In the genomic region with DNA sequence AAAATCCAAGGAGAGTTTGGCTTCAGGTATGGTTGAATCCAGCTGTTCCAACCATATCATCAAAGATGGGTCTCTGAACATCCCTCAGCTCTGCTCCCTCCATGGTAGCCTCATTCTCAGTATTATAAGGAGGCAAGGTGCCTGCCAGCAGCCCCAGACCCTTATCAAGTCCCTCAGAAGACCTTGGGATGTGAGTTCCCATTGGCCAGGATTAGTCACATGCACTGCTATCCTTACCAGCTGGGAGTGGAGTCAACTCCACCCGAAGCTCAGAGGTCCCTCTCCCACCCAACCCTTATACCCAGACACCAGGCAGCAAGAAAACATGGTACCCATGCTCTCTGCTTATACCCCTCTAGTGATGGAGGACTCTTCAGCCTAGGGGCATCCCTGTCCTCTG, we compare ENCODE assay signal across 30 cellular contexts.
"Had no signal": no experiment of that assay in that cellular context is flagged by ENCODE, and none has a peak within 500 bp of the region (broad histone marks: within the 10 kb centered on the region; RNA-seq: fewer than 3 reads in every experiment).

No MANE protein-coding gene starts in this region.

- ATAC-seq: activated CD8-positive, alpha-beta T cell treated with anti-CD3 and anti-CD28 coated beads for 36 hours; body of pancreas; effector memory CD8-positive, alpha-beta T cell; gastroesophageal sphincter; left colon; naive thymus-derived CD4-positive, alpha-beta T cell; right cardiac atrium; stimulated activated naive B cell treated with anti-CD40 and anti-IgM and Interleukin-4, amounts not matched to agents 10 μg/mL and 1 μg/mL and 100 μg/mL, for 72 hours; WTC11 had no signal

- H3K4me3 ChIP-seq: adrenal gland, body of pancreas, cardiac muscle cell, colonic mucosa, gastroesophageal sphincter, hepatocyte, suprapubic skin, tibial nerve had no signal

- H3K27ac Mint-ChIP-seq: activated CD8-positive, alpha-beta T cell treated with anti-CD3 and anti-CD28 coated beads for 36 hours; activated naive CD4-positive, alpha-beta T cell treated with anti-CD3 and anti-CD28 coated beads for 36 hours; activated naive CD8-positive, alpha-beta T cell treated with anti-CD3 and anti-CD28 coated beads for 36 hours; activated T-helper 1 cell treated with anti-CD3 and anti-CD28 coated beads, Interleukin-12 subunit alpha, Interleukin-12 subunit beta, Interleukin-2, Interleukin-4 antibody, amounts not matched to agents 30 ng/mL and 10 ng/mL and 1 ng/mL, durations not matched to agents 14 hours and 24 hours and 36 hours; effector memory CD8-positive, alpha-beta T cell; naive thymus-derived CD4-positive, alpha-beta T cell; stimulated activated naive B cell treated with anti-CD40 and anti-IgM and Interleukin-4, amounts not matched to agents 10 μg/mL and 1 μg/mL and 100 μg/mL, for 72 hours; T-helper 1 cell treated with Interleukin-12 subunit alpha and Interleukin-12 subunit beta and Interleukin-4 antibody, amounts not matched to agents 30 μg/mL and 1 μg/mL, for 36 hours; WTC11 had no signal

- DNase-seq: activated CD4-positive, alpha-beta T cell treated with anti-CD3 and anti-CD28 coated beads for 1 hour; activated CD4-positive, alpha-beta T cell treated with anti-CD3 and anti-CD28 coated beads, Interleukin-2, amount 50 U/mL, for 1 hour; activated CD8-positive, alpha-beta T cell treated with anti-CD3 and anti-CD28 coated beads for 36 hours; activated effector memory CD4-positive, alpha-beta T cell treated with anti-CD3 and anti-CD28 coated beads, Interleukin-2, amount 50 U/mL, for 16 hours; activated naive CD4-positive, alpha-beta T cell treated with anti-CD3 and anti-CD28 coated beads for 36 hours; activated naive CD8-positive, alpha-beta T cell treated with anti-CD3 and anti-CD28 coated beads for 36 hours; activated T-cell treated with anti-CD3 and anti-CD28 coated beads, Interleukin-2, amount 50 U/mL, for 1 hour; body of pancreas; cerebellar nuclear complex; colonic mucosa; effector memory CD8-positive, alpha-beta T cell; left colon; midbrain; naive thymus-derived CD4-positive, alpha-beta T cell; nucleus accumbens; right cardiac atrium; stimulated activated CD4-positive, alpha-beta T cell treated with anti-CD3 and anti-CD28 coated beads, Interleukin-15, amount 100 ng/mL, for 24 hours; stimulated activated CD4-positive, alpha-beta T cell treated with anti-CD3 and anti-CD28 coated beads, Interleukin-2, amount 100 ng/mL, for 24 hours; stimulated activated naive B cell treated with anti-CD40 and anti-IgM and Interleukin-4, amounts not matched to agents 10 μg/mL and 1 μg/mL and 100 μg/mL, for 72 hours had no signal

- H3K9ac ChIP-seq: parathyroid adenoma had no signal

- H3K36me3 ChIP-seq: adrenal gland, cardiac muscle cell, colonic mucosa, gastroesophageal sphincter, suprapubic skin, tibial nerve had no signal

- H3K4me3 Mint-ChIP-seq: activated CD8-positive, alpha-beta T cell treated with anti-CD3 and anti-CD28 coated beads for 36 hours; activated naive CD4-positive, alpha-beta T cell treated with anti-CD3 and anti-CD28 coated beads for 36 hours; activated naive CD8-positive, alpha-beta T cell treated with anti-CD3 and anti-CD28 coated beads for 36 hours; activated T-helper 1 cell treated with anti-CD3 and anti-CD28 coated beads, Interleukin-12 subunit alpha, Interleukin-12 subunit beta, Interleukin-2, Interleukin-4 antibody, amounts not matched to agents 30 ng/mL and 10 ng/mL and 1 ng/mL, durations not matched to agents 14 hours and 24 hours and 36 hours; effector memory CD8-positive, alpha-beta T cell; naive thymus-derived CD4-positive, alpha-beta T cell; stimulated activated naive B cell treated with anti-CD40 and anti-IgM and Interleukin-4, amounts not matched to agents 10 μg/mL and 1 μg/mL and 100 μg/mL, for 72 hours; T-helper 1 cell treated with Interleukin-12 subunit alpha and Interleukin-12 subunit beta and Interleukin-4 antibody, amounts not matched to agents 30 μg/mL and 1 μg/mL, for 36 hours; WTC11 had no signal

- H3K36me3 Mint-ChIP-seq: activated naive CD8-positive, alpha-beta T cell treated with anti-CD3 and anti-CD28 coated beads for 36 hours; stimulated activated naive B cell treated with anti-CD40 and anti-IgM and Interleukin-4, amounts not matched to agents 10 μg/mL and 1 μg/mL and 100 μg/mL, for 72 hours; WTC11 had no signal

- H3K79me2 ChIP-seq: hepatocyte, parathyroid adenoma had no signal

- H3K9me3 ChIP-seq: adrenal gland, body of pancreas, colonic mucosa, suprapubic skin had no signal

- H3K27me3 ChIP-seq: adrenal gland, body of pancreas, colonic mucosa, hepatocyte had no signal

- H3K27ac ChIP-seq: adrenal gland, body of pancreas, cardiac muscle cell, colonic mucosa, gastroesophageal sphincter, hepatocyte, parathyroid adenoma, tibial nerve had no signal

- H3K4me1 ChIP-seq: body of pancreas, colonic mucosa, gastroesophageal sphincter, parathyroid adenoma, tibial nerve had no signal

- H3K9me3 Mint-ChIP-seq: activated CD8-positive, alpha-beta T cell treated with anti-CD3 and anti-CD28 coated beads for 36 hours; activated naive CD4-positive, alpha-beta T cell treated with anti-CD3 and anti-CD28 coated beads for 36 hours; effector memory CD8-positive, alpha-beta T cell; T-helper 1 cell treated with Interleukin-12 subunit alpha and Interleukin-12 subunit beta and Interleukin-4 antibody, amounts not matched to agents 30 μg/mL and 1 μg/mL, for 36 hours had no signal

- H3K4me1 Mint-ChIP-seq: stimulated activated naive B cell treated with anti-CD40 and anti-IgM and Interleukin-4, amounts not matched to agents 10 μg/mL and 1 μg/mL and 100 μg/mL, for 72 hours had no signal

- H3K4me2 ChIP-seq: hepatocyte had no signal

- FAIRE-seq: keratinocyte had no signal

- H2AFZ ChIP-seq: hepatocyte, parathyroid adenoma had no signal
